In genomic region chr5:92713361-92713875, GRCh38 we compare ENCODE assay signal across 1 cellular context.
TF ChIP-seq lines count a peak whose summit lies in the region.

No MANE protein-coding gene starts in this region.

TF ChIP-seq in liver, 16 proteins besides CTCF, POLR2A, EP300 and RAD21 (continued from another document):
- no peak for TF ChIP-seq ZBTB33 (IDR thresholded peaks at IDR 0.05)
- no peak for TF ChIP-seq FOXA2 (IDR thresholded peaks at IDR 0.05)
- TF ChIP-seq YY1 (IDR thresholded peaks at IDR 0.05) = no peak
